Comparison of ENCODE assay signal across 26 cellular contexts in genomic region chr22:39908121-39908520, GRCh38. TPM values are rescaled to one million over a fixed set of nuclear protein-coding genes. Genes with fewer than 3 reads are reported as not detected.
DNase-seq lines count a peak whose midpoint lies in the region; ATAC-seq and TF ChIP-seq lines count a peak whose summit lies in the region.
"Had no signal": no experiment of that assay in that cellular context is flagged by ENCODE, and none has a peak within 500 bp of the region (broad histone marks: within the 10 kb centered on the region; RNA-seq: fewer than 3 reads in every experiment).

No MANE protein-coding gene starts in this region.

- peak overlapping the region; percentile 86 for H3K4me3 Mint-ChIP-seq in activated CD4-positive, alpha-beta T cell treated with anti-CD3 and anti-CD28 coated beads for 36 hours
- H3K4me3 Mint-ChIP-seq in activated naive CD8-positive, alpha-beta T cell treated with anti-CD3 and anti-CD28 coated beads, Interleukin-2, amount 50 U/mL, for 24 hours, result peak overlapping the region; percentile 87
- H3K4me3 Mint-ChIP-seq: memory B cell, nephron had no signal

- no peaks in the 10 kb centered on the region for H3K4me1 ChIP-seq in Peyer's patch
- H3K4me1 ChIP-seq in SJCRH30, result no peaks in the 10 kb centered on the region
- no peaks in the 10 kb centered on the region for H3K4me1 ChIP-seq in upper lobe of left lung
- H3K4me1 ChIP-seq: BE2C, esophagus muscularis mucosa, vagina had no signal

- peak; percentile 49 for DNase-seq in activated CD4-positive, alpha-beta T cell treated with anti-CD3 and anti-CD28 coated beads for 36 hours
- DNase-seq in activated CD4-positive, alpha-beta T cell treated with anti-CD3 and anti-CD28 coated beads for 1 hour, result no peak
- DNase-seq in Peyer's patch, result no peak
- no peak for DNase-seq in activated naive CD8-positive, alpha-beta T cell treated with anti-CD3 and anti-CD28 coated beads, Interleukin-2, amount 50 U/mL, for 24 hours
- DNase-seq in pons (ENCODE audit: low spot score), result peak; percentile 53
- DNase-seq in stimulated activated naive CD4-positive, alpha-beta T cell (lab: John Stamatoyannopoulos, UW), result no peak
- no peak for DNase-seq in SJCRH30
- DNase-seq in upper lobe of left lung, result no peak
- DNase-seq: BE2C; caudate nucleus; DMS 273 treated with DMSO at 0.1 percent for 48 hours; NCI-H146; NCI-H2227 treated with DMSO at 0.1 percent for 48 hours; posterior cingulate gyrus; SIG-M5; stimulated activated CD4-positive, alpha-beta T cell treated with anti-CD3 and anti-CD28 coated beads, Interleukin-2, amount 100 ng/mL, for 48 hours; substantia nigra had no signal

- TF ChIP-seq EP300 in upper lobe of left lung (IDR thresholded peaks at IDR 0.05), result no peak

- peak overlapping the region; percentile 100 for H3K27ac Mint-ChIP-seq in activated CD4-positive, alpha-beta T cell treated with anti-CD3 and anti-CD28 coated beads for 36 hours
- peak overlapping the region; percentile 93 for H3K27ac Mint-ChIP-seq in activated naive CD8-positive, alpha-beta T cell treated with anti-CD3 and anti-CD28 coated beads, Interleukin-2, amount 50 U/mL, for 24 hours
- H3K27ac Mint-ChIP-seq: memory B cell, nephron had no signal

- H3K9me3 ChIP-seq in Peyer's patch, result no peaks in the 10 kb centered on the region
- no peaks in the 10 kb centered on the region for H3K9me3 ChIP-seq in SJCRH30 (replicated peaks)
- no peaks in the 10 kb centered on the region for H3K9me3 ChIP-seq in upper lobe of left lung
- H3K9me3 ChIP-seq: BE2C, esophagus muscularis mucosa, vagina had no signal

- H3K4me1 Mint-ChIP-seq in activated CD4-positive, alpha-beta T cell treated with anti-CD3 and anti-CD28 coated beads for 36 hours, result peaks cover 69% of the 10 kb centered on the region
- peaks cover 70% of the 10 kb centered on the region for H3K4me1 Mint-ChIP-seq in activated naive CD8-positive, alpha-beta T cell treated with anti-CD3 and anti-CD28 coated beads, Interleukin-2, amount 50 U/mL, for 24 hours
- H3K4me1 Mint-ChIP-seq: nephron had no signal

- POLR2A ChIA-PET in activated CD4-positive, alpha-beta T cell treated with anti-CD3 and anti-CD28 coated beads for 36 hours (lab: Charles Lee), result interaction anchor here (1.1 to 1.5 kb wide), 4 partner anchors 12 to 136 kb away, joined by 3 to 8 read pairs (median 6); no protein-coding TSS in a partner anchor

- H3K4me3 ChIP-seq in Peyer's patch (peak overlapping the region in 2 of 4 donors; percentile 7 to 16), SJCRH30 (no peak overlapping the region), upper lobe of left lung (no peak overlapping the region)
- H3K4me3 ChIP-seq: esophagus muscularis mucosa, vagina had no signal

- no peak for ATAC-seq in activated CD4-positive, alpha-beta T cell treated with anti-CD3 and anti-CD28 coated beads for 36 hours
- ATAC-seq in activated naive CD8-positive, alpha-beta T cell treated with anti-CD3 and anti-CD28 coated beads, Interleukin-2, amount 50 U/mL, for 24 hours, result no peak
- no peak for ATAC-seq in upper lobe of left lung (ENCODE audit: low FRiP score in 2 of 2)
- ATAC-seq: HepG2, PC-3 had no signal

- CTCF ChIA-PET in activated CD4-positive, alpha-beta T cell treated with anti-CD3 and anti-CD28 coated beads for 36 hours (lab: Charles Lee), result interaction anchor here (0.7 to 2.5 kb wide), 9 partner anchors 10 to 438 kb away, joined by 3 to 11 read pairs (median 5); no protein-coding TSS in a partner anchor

- H3K27me3 ChIP-seq in Peyer's patch, result no peaks in the 10 kb centered on the region
- peaks cover 5% of the 10 kb centered on the region for H3K27me3 ChIP-seq in SJCRH30
- H3K27me3 ChIP-seq in upper lobe of left lung, result no peaks in the 10 kb centered on the region
- H3K27me3 ChIP-seq: vagina had no signal

- H3K36me3 Mint-ChIP-seq in activated CD4-positive, alpha-beta T cell treated with anti-CD3 and anti-CD28 coated beads for 36 hours (ENCODE audit: low read depth), result peaks cover 1% of the 10 kb centered on the region
- H3K36me3 Mint-ChIP-seq in activated naive CD8-positive, alpha-beta T cell treated with anti-CD3 and anti-CD28 coated beads, Interleukin-2, amount 50 U/mL, for 24 hours (ENCODE audit: low read depth), result peaks cover 3% of the 10 kb centered on the region

- 67 to 84% methylated on average over 2 of the region's 2 CpGs for WGBS in upper lobe of left lung, 2 donors

- no peaks in the 10 kb centered on the region for H3K36me3 ChIP-seq in Peyer's patch
- H3K36me3 ChIP-seq in SJCRH30, result no peaks in the 10 kb centered on the region
- no peaks in the 10 kb centered on the region for H3K36me3 ChIP-seq in upper lobe of left lung
- H3K36me3 ChIP-seq: BE2C, esophagus muscularis mucosa, vagina had no signal

- TF ChIP-seq POLR2A in Peyer's patch (IDR thresholded peaks at IDR 0.05) (no peak), upper lobe of left lung (IDR thresholded peaks at IDR 0.05) (no peak)

- peak overlapping the region; percentile 36 to 60 (median 46) for H3K27ac ChIP-seq in Peyer's patch
- no peak overlapping the region for H3K27ac ChIP-seq in SJCRH30
- no peak overlapping the region for H3K27ac ChIP-seq in upper lobe of left lung
- H3K27ac ChIP-seq: esophagus muscularis mucosa, vagina had no signal

- intact Hi-C loops in activated CD4-positive, alpha-beta T cell treated with anti-CD3 and anti-CD28 coated beads for 36 hours (cut with DNase I, micrococcal nuclease), result loop anchor here (2.0 to 10.0 kb wide), 5 partner anchors 53 to 591 kb away; partner anchors contain the start of genes RPS19BP1 (in 2 of the 2), RPL3 (in 1 of the 2) and TMA7B (in 1 of the 2)

- H3K9me3 Mint-ChIP-seq in activated CD4-positive, alpha-beta T cell treated with anti-CD3 and anti-CD28 coated beads for 36 hours (ENCODE audit: low read depth), result peaks cover 3% of the 10 kb centered on the region
- peaks cover 4% of the 10 kb centered on the region for H3K9me3 Mint-ChIP-seq in activated naive CD8-positive, alpha-beta T cell treated with anti-CD3 and anti-CD28 coated beads, Interleukin-2, amount 50 U/mL, for 24 hours
- H3K9me3 Mint-ChIP-seq: nephron had no signal

- TF ChIP-seq CTCF in Peyer's patch (IDR thresholded peaks at IDR 0.05) (no peak), upper lobe of left lung (IDR thresholded peaks at IDR 0.05) (no peak)

- no peaks in the 10 kb centered on the region for H3K27me3 Mint-ChIP-seq in activated CD4-positive, alpha-beta T cell treated with anti-CD3 and anti-CD28 coated beads for 36 hours
- H3K27me3 Mint-ChIP-seq in activated naive CD8-positive, alpha-beta T cell treated with anti-CD3 and anti-CD28 coated beads, Interleukin-2, amount 50 U/mL, for 24 hours, result no peaks in the 10 kb centered on the region
- H3K27me3 Mint-ChIP-seq: memory B cell had no signal

RNA-seq across cellular contexts. Expression of gene GRAP2, which starts 7.2 kb away (rescaled TPM):
- 10 to 100 TPM; 40.6 to 45.5 TPM for total RNA-seq in activated CD4-positive, alpha-beta T cell treated with anti-CD3 and anti-CD28 coated beads for 36 hours
- 10 to 100 TPM in 1 of 4 donors, 1 to 10 TPM in 3; 5.8 to 92.4 (median 6.1) TPM for total RNA-seq in Peyer's patch
- not detected in 2 replicates for total RNA-seq in SJCRH30 (2014; rRNA removed; shearing (Covaris generic))
- total RNA-seq in upper lobe of left lung, result 10 to 100 TPM in 1 of 6 donors, 1 to 10 TPM in 5; 3.2 to 22.0 (median 7.2) TPM
- total RNA-seq: A172, H1, HepG2, PC-3 had no signal

RNA-seq across cellular contexts. Expression of gene ENTHD1, which starts 14.6 kb away (rescaled TPM):
- under 1 TPM; 0.59 to 0.70 TPM for total RNA-seq in activated CD4-positive, alpha-beta T cell treated with anti-CD3 and anti-CD28 coated beads for 36 hours
- total RNA-seq in Peyer's patch, result not detected
- not detected in 2 replicates for total RNA-seq in SJCRH30 (2014; rRNA removed; shearing (Covaris generic))
- under 1 TPM in 1 of 6 donors, not detected in 5; 0.09 TPM for total RNA-seq in upper lobe of left lung
- total RNA-seq: A172, esophagus muscularis mucosa, H1, HepG2, MCF 10A, PC-3, vagina had no signal

RNA-seq across cellular contexts. Expression of gene TMA7B, which starts 52.1 kb away (rescaled TPM):
- 1 to 10 TPM in 1 of 2 experiments, under 1 TPM in 1; 0.96 to 1.1 TPM for total RNA-seq in activated CD4-positive, alpha-beta T cell treated with anti-CD3 and anti-CD28 coated beads for 36 hours
- total RNA-seq in Peyer's patch, result not detected
- total RNA-seq in SJCRH30 (2014; rRNA removed; shearing (Covaris generic)), result 0.08 TPM in 1 of 2 replicates, not detected in the other
- total RNA-seq in upper lobe of left lung, result 1 to 10 TPM in 2 of 6 donors, under 1 TPM in 3, not detected in 1; 0.24 to 2.3 (median 0.76) TPM
- total RNA-seq: A172, esophagus muscularis mucosa, H1, HepG2, MCF 10A, PC-3 had no signal

Comparison
In these comparisons a context has a peak if more than half of its experiments do, and no peak if none do; other contexts are left out.
1. DNase-seq: peak in activated CD4-positive, alpha-beta T cell treated with anti-CD3 and anti-CD28 coated beads for 36 hours (single experiment) and pons (single experiment); none in activated CD4-positive, alpha-beta T cell treated with anti-CD3 and anti-CD28 coated beads for 1 hour (single experiment), Peyer's patch (0 of 3), activated naive CD8-positive, alpha-beta T cell treated with anti-CD3 and anti-CD28 coated beads, Interleukin-2, amount 50 U/mL, for 24 hours (single experiment), stimulated activated naive CD4-positive, alpha-beta T cell (0 of 6), SJCRH30 (0 of 2) and upper lobe of left lung (0 of 2).
2. H3K27ac ChIP-seq: peak in Peyer's patch (4 of 4); none in SJCRH30 (single experiment) and upper lobe of left lung (0 of 4).